ENCODE assay signal across 17 cellular contexts in the genomic region with DNA sequence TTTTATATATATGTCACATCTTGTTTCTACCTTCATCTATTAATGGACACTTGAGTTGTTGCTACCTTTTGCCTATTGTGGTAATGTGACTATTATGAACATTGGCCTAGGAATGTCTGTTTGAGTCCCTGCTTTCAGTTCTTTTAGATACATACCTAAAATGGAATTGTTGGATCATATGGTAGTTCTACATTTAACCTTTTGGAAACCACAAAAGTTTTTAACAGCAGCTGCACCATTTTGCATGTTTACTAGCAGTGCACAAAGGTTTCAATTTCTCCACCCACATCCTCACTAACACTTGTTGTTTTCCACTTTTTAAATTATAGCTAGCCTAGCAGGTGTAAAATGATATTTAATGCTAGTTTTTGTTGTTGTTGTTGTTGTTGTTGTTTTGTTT.
DNase-seq lines count a peak whose midpoint lies in the region; ATAC-seq, FAIRE-seq and TF ChIP-seq lines count a peak whose summit lies in the region.
"Had no signal": no experiment of that assay in that cellular context is flagged by ENCODE, and none has a peak within 500 bp of the region (broad histone marks: within the 10 kb centered on the region; RNA-seq: fewer than 3 reads in every experiment).

No MANE protein-coding gene starts in this region.

- intact Hi-C loops in stomach (cut with DNase I; ENCODE audit: low total_unique reads): no loop called here

- peak; percentile 86 for FAIRE-seq in GM18507 (lab: Jason Lieb, UNC)

- H3K4me3 ChIP-seq in upper lobe of left lung (no peak overlapping the region), stomach (no peak overlapping the region)
- H3K4me3 ChIP-seq: gastrocnemius medialis had no signal

- TF ChIP-seq POLR2A in upper lobe of left lung (IDR thresholded peaks at IDR 0.05): no peak
- TF ChIP-seq POLR2A in stomach (IDR thresholded peaks at IDR 0.05): no peak

- no peak for DNase-seq in GM18507 (ENCODE audit: extremely low spot score, insufficient read length, low read depth)
- no peak for DNase-seq in upper lobe of left lung
- DNase-seq in stomach: no peak
- DNase-seq in NAMALWA (ENCODE audit: low spot score): no peak
- DNase-seq: activated B cell treated with CpG ODN at 0.5 μM for 24 hours; aorta; DND-41; effector CD4-positive, alpha-beta T cell; gastrocnemius medialis; NCI-H1436; NCI-H748 treated with DMSO at 0.1 percent for 48 hours; trophoblast cell had no signal

- H3K4me1 ChIP-seq in upper lobe of left lung: peaks cover 0 to 4% (median 0%) of the 10 kb centered on the region in 4 donors
- peaks cover 5 to 25% (median 13%) of the 10 kb centered on the region in 4 donors for H3K4me1 ChIP-seq in stomach
- H3K4me1 ChIP-seq: gastrocnemius medialis had no signal

- H3K9me3 ChIP-seq in upper lobe of left lung (no peaks in the 10 kb centered on the region), stomach (no peaks in the 10 kb centered on the region)
- H3K9me3 ChIP-seq: gastrocnemius medialis had no signal

- H3K27me3 ChIP-seq in upper lobe of left lung (no peaks in the 10 kb centered on the region), stomach (no peaks in the 10 kb centered on the region)
- H3K27me3 ChIP-seq: gastrocnemius medialis had no signal

- H3K36me3 ChIP-seq in upper lobe of left lung: no peaks in the 10 kb centered on the region
- no peaks in the 10 kb centered on the region for H3K36me3 ChIP-seq in stomach
- H3K36me3 ChIP-seq: gastrocnemius medialis had no signal

- peak; percentile 66 for ATAC-seq in GM21360 (IDR thresholded peaks at IDR 0.05; ENCODE audit: unreplicated experiment)
- peak; percentile 59 for ATAC-seq in HG02938 (IDR thresholded peaks at IDR 0.05; ENCODE audit: unreplicated experiment)
- peak; percentile 59 for ATAC-seq in HG03575 (IDR thresholded peaks at IDR 0.05; ENCODE audit: extremely low read depth, insufficient number of reproducible peaks, low FRiP score, unreplicated experiment)
- no peak for ATAC-seq in upper lobe of left lung (ENCODE audit: low FRiP score in 2 of 2)
- ATAC-seq in esophagus mucosa: no peak
- ATAC-seq: gastrocnemius medialis, sciatic nerve had no signal

- no peak overlapping the region for H3K27ac ChIP-seq in upper lobe of left lung
- no peak overlapping the region for H3K27ac ChIP-seq in stomach
- H3K27ac ChIP-seq: gastrocnemius medialis had no signal

- TF ChIP-seq CTCF in upper lobe of left lung (IDR thresholded peaks at IDR 0.05) (no peak), stomach (IDR thresholded peaks at IDR 0.05) (no peak)

- TF ChIP-seq EP300 in upper lobe of left lung (IDR thresholded peaks at IDR 0.05) (no peak), stomach (IDR thresholded peaks at IDR 0.05) (no peak)

Comparison
In these comparisons a context has a peak if more than half of its experiments do, and no peak if none do; other contexts are left out.
1. ATAC-seq: peak in GM21360 (single experiment), HG02938 (single experiment) and HG03575 (single experiment); none in upper lobe of left lung (0 of 2) and esophagus mucosa (single experiment).